ENCODE assay signal across 1 cellular context in the genomic region with DNA sequence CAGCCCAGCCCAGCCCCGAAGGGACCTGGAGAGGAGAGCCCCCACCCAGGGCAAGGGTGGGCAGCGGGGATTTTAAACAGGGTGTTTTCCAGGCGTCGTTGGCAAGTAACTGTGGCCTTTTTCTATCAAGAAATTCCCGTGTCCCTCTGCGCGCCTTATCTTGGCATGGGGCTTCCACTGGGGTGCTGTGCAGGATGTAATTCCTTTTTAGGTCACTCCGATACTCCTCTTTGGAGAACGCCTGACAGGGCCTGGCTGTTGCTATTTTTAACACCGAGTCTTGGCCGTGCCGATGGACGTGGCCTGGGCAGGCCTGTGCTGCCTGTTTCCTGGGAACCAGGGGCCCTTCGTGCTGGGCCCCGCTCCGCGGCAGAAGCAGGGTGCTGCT.
TF ChIP-seq lines count a peak whose summit lies in the region.

No MANE protein-coding gene starts in this region.

TF ChIP-seq in IMR-90, 13 proteins besides CTCF, POLR2A, EP300 and RAD21 (continued from another document):
- TF ChIP-seq SMC3 (IDR thresholded peaks at IDR 0.05; ENCODE audit: low read depth, low read length) (no peak), RFX5 (IDR thresholded peaks at IDR 0.05; ENCODE audit: low read depth, low read length) (no peak), MAFK (IDR thresholded peaks at IDR 0.05; ENCODE audit: low read depth, low read length) (no peak), CHD1 (IDR thresholded peaks at IDR 0.05; ENCODE audit: low read depth, low read length) (no peak), MXI1 (IDR thresholded peaks at IDR 0.05; ENCODE audit: borderline replicate concordance, low read depth, low read length) (no peak), FOS (IDR thresholded peaks at IDR 0.05; ENCODE audit: low read depth, low read length) (no peak)
- TF ChIP-seq, protein P1, sequence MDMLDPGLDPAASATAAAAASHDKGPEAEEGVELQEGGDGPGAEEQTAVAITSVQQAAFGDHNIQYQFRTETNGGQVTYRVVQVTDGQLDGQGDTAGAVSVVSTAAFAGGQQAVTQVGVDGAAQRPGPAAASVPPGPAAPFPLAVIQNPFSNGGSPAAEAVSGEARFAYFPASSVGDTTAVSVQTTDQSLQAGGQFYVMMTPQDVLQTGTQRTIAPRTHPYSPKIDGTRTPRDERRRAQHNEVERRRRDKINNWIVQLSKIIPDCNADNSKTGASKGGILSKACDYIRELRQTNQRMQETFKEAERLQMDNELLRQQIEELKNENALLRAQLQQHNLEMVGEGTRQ (IDR thresholded peaks at IDR 0.05; ENCODE audit: low read depth, low read length): no peak
